8 cellular contexts compared by ENCODE assay signal in genomic region chr12:27733052-27733656, GRCh38. TPM values are rescaled to one million over a fixed set of nuclear protein-coding genes. Genes with fewer than 3 reads are reported as not detected.
A peak's percentile ranks its signal among the peaks of the same experiment; 100 is the strongest.
DNase-seq lines count a peak whose midpoint lies in the region; ATAC-seq and TF ChIP-seq lines count a peak whose summit lies in the region.

No MANE protein-coding gene starts in this region.

- H3K4me1 Mint-ChIP-seq in memory B cell: no peaks in the 10 kb centered on the region

- in situ Hi-C loops in GM13977 (cut with MboI; ENCODE audit: low pct_unique_long_range_greater_than_20kb, low sequenced_read_pairs, unreplicated experiment) (loop anchor here (10.0 to 25.0 kb wide), 4 partner anchors 82 to 1129 kb away; partner anchors contain the start of gene CCDC91), SK-MEL-5 (cut with HindIII; ENCODE audit: low pct_unique_long_range_greater_than_20kb, low sequenced_read_pairs) (no loop called here)

- DNase-seq in AG20443 (ENCODE audit: low spot score): peak; percentile 56
- peak; percentile 28 for DNase-seq in GM13977 (ENCODE audit: low spot score)
- peak; percentile 13 for DNase-seq in HT1080 (ENCODE audit: low read depth)
- DNase-seq in SK-MEL-5 (ENCODE audit: low read depth, low spot score): peak; percentile 55
- peak; percentile 25 for DNase-seq in cerebellar cortex (ENCODE audit: low spot score)
- DNase-seq in memory B cell (ENCODE audit: low spot score in 2 of 2): peak in 1 of 2 donors; percentile 20

- H3K4me3 Mint-ChIP-seq in memory B cell: no peak overlapping the region

- H3K27ac Mint-ChIP-seq in memory B cell: no peak overlapping the region

- H3K9me3 Mint-ChIP-seq in memory B cell: no peaks in the 10 kb centered on the region

- peaks cover 14% of the 10 kb centered on the region for H3K36me3 Mint-ChIP-seq in memory B cell

- peak; percentile 87 for TF ChIP-seq CTCF in GM13977 (IDR thresholded peaks at IDR 0.05; ENCODE audit: extremely low read depth, insufficient read depth, missing control alignments)

- peak; percentile 46 for ATAC-seq in memory B cell (ENCODE audit: low read depth)
- ATAC-seq in GM19035 (IDR thresholded peaks at IDR 0.05; ENCODE audit: unreplicated experiment): no peak
- ATAC-seq in HG03039 (IDR thresholded peaks at IDR 0.05; ENCODE audit: unreplicated experiment): no peak

- H3K27me3 Mint-ChIP-seq in memory B cell: no peaks in the 10 kb centered on the region

RNA-seq across cellular contexts. Expression of gene MRPS35, which starts 22.5 kb away (rescaled TPM):
- 69.4 and 88.6 TPM in 2 replicates for total RNA-seq in HT1080 (2014; rRNA removed; shearing (Covaris generic))
- polyA plus RNA-seq in HT1080 (2015; cell fraction: cytosol; rRNA removed): 83.7 and 93.8 TPM in 2 replicates
- polyA plus RNA-seq in HT1080 (2015; cell fraction: nucleus; rRNA removed): 64.3 and 82.8 TPM in 2 replicates
- total RNA-seq in SK-MEL-5 (2014; rRNA removed; shearing (Covaris generic)): 95.4 and 106 TPM in 2 replicates
- 76.6 and 96.6 TPM in 2 replicates for polyA plus RNA-seq in SK-MEL-5 (2015; cell fraction: cytosol; rRNA removed)
- polyA plus RNA-seq in SK-MEL-5 (2015; cell fraction: nucleus; rRNA removed): 29.1 and 34.6 TPM in 2 replicates

RNA-seq across cellular contexts. Expression of gene REP15, which starts 36.9 kb away (rescaled TPM):
- 3.5 and 4.0 TPM in 2 replicates for total RNA-seq in HT1080 (2014; rRNA removed; shearing (Covaris generic))
- 2.9 and 3.0 TPM in 2 replicates for polyA plus RNA-seq in HT1080 (2015; cell fraction: cytosol; rRNA removed)
- polyA plus RNA-seq in HT1080 (2015; cell fraction: nucleus; rRNA removed): 6.9 and 7.3 TPM in 2 replicates
- total RNA-seq in SK-MEL-5 (2014; rRNA removed; shearing (Covaris generic)): 0.13 and 1.4 TPM in 2 replicates
- polyA plus RNA-seq in SK-MEL-5 (2015; cell fraction: cytosol; rRNA removed): 0.38 and 0.44 TPM in 2 replicates
- polyA plus RNA-seq in SK-MEL-5 (2015; cell fraction: nucleus; rRNA removed): 0.49 and 2.0 TPM in 2 replicates

RNA-seq across cellular contexts. Expression of gene KLHL42, which starts 46.9 kb away (rescaled TPM):
- total RNA-seq in HT1080 (2014; rRNA removed; shearing (Covaris generic)): 35.2 and 48.3 TPM in 2 replicates
- polyA plus RNA-seq in HT1080 (2015; cell fraction: cytosol; rRNA removed): 18.1 and 20.1 TPM in 2 replicates
- 48.4 and 51.8 TPM in 2 replicates for polyA plus RNA-seq in HT1080 (2015; cell fraction: nucleus; rRNA removed)
- total RNA-seq in SK-MEL-5 (2014; rRNA removed; shearing (Covaris generic)): 23.7 and 24.0 TPM in 2 replicates
- polyA plus RNA-seq in SK-MEL-5 (2015; cell fraction: cytosol; rRNA removed): 18.1 and 20.4 TPM in 2 replicates
- polyA plus RNA-seq in SK-MEL-5 (2015; cell fraction: nucleus; rRNA removed): 55.7 and 78.7 TPM in 2 replicates

RNA-seq across cellular contexts. Expression of gene MANSC4, which starts 46.9 kb away (rescaled TPM):
- total RNA-seq in HT1080 (2014; rRNA removed; shearing (Covaris generic)): not detected in 2 replicates
- not detected in 2 replicates for polyA plus RNA-seq in HT1080 (2015; cell fraction: cytosol; rRNA removed)
- polyA plus RNA-seq in HT1080 (2015; cell fraction: nucleus; rRNA removed): not detected in 2 replicates
- 0.37 TPM in 1 of 2 replicates, not detected in the other for total RNA-seq in SK-MEL-5 (2014; rRNA removed; shearing (Covaris generic))
- polyA plus RNA-seq in SK-MEL-5 (2015; cell fraction: cytosol; rRNA removed): not detected in 2 replicates
- polyA plus RNA-seq in SK-MEL-5 (2015; cell fraction: nucleus; rRNA removed): not detected in 2 replicates
